ENCODE assay signal across 1 cellular context in the genomic region with DNA sequence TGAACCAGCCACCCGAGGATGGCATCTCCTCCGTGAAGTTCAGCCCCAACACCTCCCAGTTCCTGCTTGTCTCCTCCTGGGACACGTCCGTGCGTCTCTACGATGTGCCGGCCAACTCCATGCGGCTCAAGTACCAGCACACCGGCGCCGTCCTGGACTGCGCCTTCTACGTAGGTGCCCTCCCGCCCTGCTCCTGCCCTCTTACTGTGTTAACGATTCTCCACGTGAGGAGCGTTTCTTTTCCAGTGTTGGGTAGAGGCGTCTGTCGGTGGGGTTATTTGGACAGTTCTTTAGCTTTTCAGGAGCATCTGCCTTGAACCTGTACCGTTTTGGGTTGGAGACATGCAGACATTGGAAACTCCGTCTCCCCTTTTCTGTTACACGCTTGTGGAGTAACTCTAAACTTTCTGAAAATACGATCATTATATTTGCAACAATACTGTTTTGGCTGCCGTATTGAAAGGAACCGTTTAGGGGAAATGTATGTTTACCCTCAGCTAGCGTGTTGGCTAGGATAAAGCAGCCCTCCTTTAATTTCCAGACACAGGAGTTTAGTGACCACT.
TF ChIP-seq lines count a peak whose summit lies in the region.

No MANE protein-coding gene starts in this region.

TF ChIP-seq in endothelial cell of umbilical vein, 7 proteins besides CTCF, POLR2A, EP300 and RAD21:
- TF ChIP-seq EZH2 (IDR thresholded peaks at IDR 0.05; ENCODE audit: borderline replicate concordance, low read depth, low read length, severe bottlenecking) = no peak
- TF ChIP-seq POLR2AphosphoS5 (IDR thresholded peaks at IDR 0.05; ENCODE audit: insufficient read depth, low read depth, low read length) = no peak
- TF ChIP-seq JUN (IDR thresholded peaks at IDR 0.05; ENCODE audit: borderline replicate concordance, insufficient read depth, insufficient read length, low read depth) = no peak
- no peak for TF ChIP-seq FOS (IDR thresholded peaks at IDR 0.05; ENCODE audit: borderline replicate concordance, insufficient read depth, low read length)
- no peak for TF ChIP-seq GATA2 (IDR thresholded peaks at IDR 0.05; ENCODE audit: insufficient read depth, insufficient read length, low read depth, low read length)
- TF ChIP-seq, protein P1, sequence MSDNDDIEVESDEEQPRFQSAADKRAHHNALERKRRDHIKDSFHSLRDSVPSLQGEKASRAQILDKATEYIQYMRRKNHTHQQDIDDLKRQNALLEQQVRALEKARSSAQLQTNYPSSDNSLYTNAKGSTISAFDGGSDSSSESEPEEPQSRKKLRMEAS (IDR thresholded peaks at IDR 0.05; ENCODE audit: insufficient read depth, insufficient read length) = no peak
- TF ChIP-seq MYC (IDR thresholded peaks at IDR 0.05; ENCODE audit: low read depth, low read length) = no peak
TF ChIP-seq in endothelial cell of umbilical vein: peak in this region for 0.
